8 cellular contexts compared by ENCODE assay signal in the genomic region with DNA sequence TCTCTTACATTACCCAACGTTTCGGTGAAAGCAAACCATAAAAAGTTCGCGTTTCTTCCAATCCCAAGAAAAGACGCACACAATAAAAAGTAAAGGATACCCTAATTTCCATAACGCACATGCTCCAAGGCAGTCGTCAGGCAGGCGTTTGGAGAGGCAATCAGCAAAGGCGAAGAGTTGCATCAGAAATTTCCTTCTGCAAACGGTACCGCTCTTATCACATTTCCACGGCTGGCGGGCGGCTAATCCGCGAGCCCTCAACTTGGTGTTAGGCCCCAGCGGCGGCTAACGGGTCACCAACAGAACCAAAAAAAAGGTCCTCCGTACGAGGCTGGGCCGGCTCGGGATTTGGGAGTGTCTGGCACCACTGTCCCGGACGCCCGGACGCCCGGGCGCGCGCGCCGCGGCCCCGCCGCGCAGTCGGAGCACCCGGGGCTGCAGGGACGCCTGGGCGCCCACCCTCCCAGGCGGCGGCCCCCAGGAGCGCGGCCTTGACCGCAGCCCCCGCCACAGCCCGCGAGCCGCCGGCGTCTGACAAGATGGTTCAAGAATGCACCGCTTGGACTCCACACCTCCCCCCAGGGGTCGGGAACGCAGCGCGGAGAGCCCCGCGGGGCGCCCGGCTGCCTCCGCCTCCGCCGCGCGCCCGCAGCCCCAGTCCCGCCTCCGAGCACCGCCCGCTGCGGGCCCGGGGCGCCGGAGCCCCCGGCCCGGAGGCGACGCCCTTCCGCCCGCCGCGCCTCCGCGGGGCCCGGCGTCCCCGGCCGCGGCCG. TPM values are rescaled to one million over a fixed set of nuclear protein-coding genes. Genes with fewer than 3 reads are reported as not detected.
DNase-seq lines count a peak whose midpoint lies in the region; ATAC-seq, FAIRE-seq and TF ChIP-seq lines count a peak whose summit lies in the region.

No MANE protein-coding gene starts in this region.

- peaks cover 0 to 9% (median 4%) of the 10 kb centered on the region in 4 donors for H3K9me3 ChIP-seq in stomach

- H3K27me3 ChIP-seq in stomach = no peaks in the 10 kb centered on the region

- no peak for TF ChIP-seq POLR2A in stomach (IDR thresholded peaks at IDR 0.05)

- 1 to 4% (median 2%) methylated on average over 40 to 91 of the region's 91 CpGs for WGBS in stomach, 5 donors

- H3K4me3 ChIP-seq in stomach = peak overlapping the region; percentile 61 to 84 (median 66)

- intact Hi-C loops in stomach (cut with DNase I; ENCODE audit: low total_unique reads) = no loop called here

- TF ChIP-seq CTCF in stomach (IDR thresholded peaks at IDR 0.05) = no peak

- ATAC-seq in HG03469 (IDR thresholded peaks at IDR 0.05; ENCODE audit: unreplicated experiment) = no peak

- H3K36me3 ChIP-seq in stomach = no peaks in the 10 kb centered on the region

- FAIRE-seq in RCC 7860 (lab: Jason Lieb, UNC) = no peak

- H3K27ac ChIP-seq in stomach = peak overlapping the region; percentile 76 to 90 (median 84)

- DNase-seq in NCI-H1694 treated with DMSO at 0.1 percent for 48 hours (lab: John Stamatoyannopoulos, UW) = peak; percentile 9
- DNase-seq in NCI-H1694 (lab: John Stamatoyannopoulos, UW) = no peak
- peak; percentile 63 for DNase-seq in RCC 7860 (ENCODE audit: low spot score)
- peak; percentile 19 for DNase-seq in central memory CD4-positive, alpha-beta T cell
- DNase-seq in kidney glomerular epithelial cell (lab: John Stamatoyannopoulos, UW) = peak; percentile 36
- DNase-seq in stomach = no peak
- no peak for DNase-seq in NAMALWA (ENCODE audit: low spot score)

- H3K4me1 ChIP-seq in stomach = peaks cover 11 to 42% (median 31%) of the 10 kb centered on the region in 4 donors

- no peak for TF ChIP-seq EP300 in stomach (IDR thresholded peaks at IDR 0.05)

RNA-seq across cellular contexts. Expression of a gene that starts 9.8 kb away (rescaled TPM):
- 10 to 100 TPM; 45.1 to 84.9 (median 68.8) TPM for total RNA-seq in stomach
- polyA plus RNA-seq in stomach = 10 to 100 TPM; 10.2 to 15.1 (median 12.4) TPM

Comparison
In these comparisons a context has a peak if more than half of its experiments do, and no peak if none do; other contexts are left out.
1. DNase-seq: peak in NCI-H1694 treated with DMSO at 0.1 percent for 48 hours (single experiment), RCC 7860 (single experiment), central memory CD4-positive, alpha-beta T cell (single experiment) and kidney glomerular epithelial cell (single experiment); none in NCI-H1694 (single experiment), stomach (single experiment) and NAMALWA (single experiment).